In genomic region chr17:32927201-32927723, GRCh38 we compare ENCODE assay signal across 1 cellular context.
TF ChIP-seq lines count a peak whose summit lies in the region.

No MANE protein-coding gene starts in this region.

TF ChIP-seq in HepG2, 621 proteins besides CTCF, POLR2A, EP300 and RAD21 (continued from another document and continues in another):
- TF ChIP-seq AKAP8 (CRISPR knock-in tag; IDR thresholded peaks at IDR 0.05) (no peak), JUND (CRISPR knock-in tag; IDR thresholded peaks at IDR 0.05) (no peak), ZNF513 (CRISPR knock-in tag; conservative IDR thresholded peaks at IDR 0.05) (no peak), MAFG (CRISPR knock-in tag; IDR thresholded peaks at IDR 0.05) (no peak), ZNF496 (CRISPR knock-in tag; IDR thresholded peaks at IDR 0.05; ENCODE audit: insufficient replicate concordance) (no peak), TAF15 (IDR thresholded peaks at IDR 0.05; ENCODE audit: low read depth, low read length, poor library complexity, severe bottlenecking) (no peak), NFAT5 (CRISPR knock-in tag; IDR thresholded peaks at IDR 0.05) (no peak), TBP (CRISPR knock-in tag; IDR thresholded peaks at IDR 0.05) (no peak), ZFP41 (CRISPR knock-in tag; IDR thresholded peaks at IDR 0.05; ENCODE audit: borderline replicate concordance) (no peak), SRSF1 (optimal IDR thresholded peaks at IDR 0.05; ENCODE audit: low read depth, low read length) (no peak), ZNF746 (CRISPR knock-in tag; IDR thresholded peaks at IDR 0.05) (no peak), FOSL2 (CRISPR knock-in tag; IDR thresholded peaks at IDR 0.05) (no peak), JARID2 (CRISPR knock-in tag; IDR thresholded peaks at IDR 0.05; ENCODE audit: insufficient replicate concordance) (no peak), ZSCAN21 (CRISPR knock-in tag; IDR thresholded peaks at IDR 0.05; ENCODE audit: borderline replicate concordance) (no peak), ZNF792 (CRISPR knock-in tag; IDR thresholded peaks at IDR 0.05) (no peak), ZNF605 (CRISPR knock-in tag; IDR thresholded peaks at IDR 0.05) (peak; percentile 67; the same call in 1 of the 2 replicates), TBX2 (CRISPR knock-in tag; IDR thresholded peaks at IDR 0.05; ENCODE audit: borderline replicate concordance) (peak; percentile 38), NCOA1 (CRISPR knock-in tag; IDR thresholded peaks at IDR 0.05) (no peak), ZNF430 (CRISPR knock-in tag; IDR thresholded peaks at IDR 0.05) (peak; percentile 86), REST (IDR thresholded peaks at IDR 0.05; ENCODE audit: borderline replicate concordance in 1 of 2, low read depth in 1 of 2, low read length in 2 of 2) (no peak), ZBED4 (CRISPR knock-in tag; IDR thresholded peaks at IDR 0.05; ENCODE audit: borderline replicate concordance) (peak; percentile 50; the same call in 1 of the 2 replicates), IKZF1 (IDR thresholded peaks at IDR 0.05) (no peak), MIER2 (CRISPR knock-in tag; IDR thresholded peaks at IDR 0.05) (0 out of 2 replicates have a peak, but pooled peaks have one; percentile 50), THAP9 (CRISPR knock-in tag; IDR thresholded peaks at IDR 0.05; ENCODE audit: borderline replicate concordance) (peak; percentile 45; the same call in 1 of the 2 replicates), ZBTB33 (CRISPR knock-in tag; IDR thresholded peaks at IDR 0.05) (no peak), ARID5B (CRISPR knock-in tag; IDR thresholded peaks at IDR 0.05) (peak; percentile 70; the same call in 1 of the 2 replicates), KDM2A (CRISPR knock-in tag; IDR thresholded peaks at IDR 0.05; ENCODE audit: borderline replicate concordance, low read depth) (peak; percentile 73), CBFB (CRISPR knock-in tag; IDR thresholded peaks at IDR 0.05) (no peak)
